Comparison of ENCODE assay signal across 1 cellular context in the genomic region with DNA sequence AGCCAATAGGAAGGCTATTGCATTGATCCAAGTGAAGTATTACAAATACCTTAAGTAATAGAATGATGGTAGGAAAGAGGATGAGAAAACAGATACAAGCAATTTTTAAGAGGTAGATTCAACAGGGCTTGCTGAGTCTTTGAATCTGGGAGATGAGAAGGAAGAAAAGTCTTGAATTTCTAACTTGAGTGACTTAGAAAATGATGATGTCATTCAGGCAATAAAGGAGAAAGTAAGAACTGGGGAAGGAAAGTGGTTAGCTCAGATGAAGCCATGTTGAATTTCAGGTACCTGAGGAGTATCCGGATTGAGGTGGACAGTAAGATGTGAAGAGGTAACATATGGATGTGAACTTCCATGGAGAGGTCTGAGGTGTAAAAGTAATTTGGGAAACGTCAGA.
TF ChIP-seq lines count a peak whose summit lies in the region.

No MANE protein-coding gene starts in this region.

TF ChIP-seq in HEK293, 187 proteins besides CTCF, POLR2A, EP300 and RAD21 (continued from another document):
- no peak for TF ChIP-seq ZNF610 (tag by site-specific recombination; IDR thresholded peaks at IDR 0.05; ENCODE audit: borderline replicate concordance)
- no peak for TF ChIP-seq ZNF785 (tag by site-specific recombination; IDR thresholded peaks at IDR 0.05)
- TF ChIP-seq KLF10 (tag by site-specific recombination; IDR thresholded peaks at IDR 0.05), result no peak
- TF ChIP-seq, protein P1, sequence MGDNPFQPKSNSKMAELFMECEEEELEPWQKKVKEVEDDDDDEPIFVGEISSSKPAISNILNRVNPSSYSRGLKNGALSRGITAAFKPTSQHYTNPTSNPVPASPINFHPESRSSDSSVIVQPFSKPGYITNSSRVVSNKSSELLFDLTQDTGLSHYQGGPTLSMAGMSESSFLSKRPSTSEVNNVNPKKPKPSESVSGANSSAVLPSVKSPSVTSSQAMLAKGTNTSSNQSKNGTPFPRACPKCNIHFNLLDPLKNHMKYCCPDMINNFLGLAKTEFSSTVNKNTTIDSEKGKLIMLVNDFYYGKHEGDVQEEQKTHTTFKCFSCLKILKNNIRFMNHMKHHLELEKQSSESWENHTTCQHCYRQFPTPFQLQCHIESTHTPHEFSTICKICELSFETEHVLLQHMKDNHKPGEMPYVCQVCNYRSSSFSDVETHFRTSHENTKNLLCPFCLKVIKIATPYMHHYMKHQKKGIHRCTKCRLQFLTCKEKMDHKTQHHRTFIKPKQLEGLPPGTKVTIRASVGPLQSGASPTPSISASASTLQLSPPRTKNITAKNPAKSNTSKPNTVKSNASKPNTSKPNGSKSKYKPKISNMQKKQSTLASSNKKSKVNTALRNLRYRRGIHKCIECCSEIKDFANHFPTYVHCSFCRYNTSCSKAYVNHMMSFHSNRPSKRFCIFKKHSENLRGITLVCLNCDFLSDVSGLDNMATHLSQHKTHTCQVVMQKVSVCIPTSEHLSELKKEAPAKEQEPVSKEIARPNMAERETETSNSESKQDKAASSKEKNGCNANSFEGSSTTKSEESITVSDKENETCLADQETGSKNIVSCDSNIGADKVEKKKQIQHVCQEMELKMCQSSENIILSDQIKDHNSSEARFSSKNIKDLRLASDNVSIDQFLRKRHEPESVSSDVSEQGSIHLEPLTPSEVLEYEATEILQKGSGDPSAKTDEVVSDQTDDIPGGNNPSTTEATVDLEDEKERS (tag by site-specific recombination; IDR thresholded peaks at IDR 0.05), result no peak
- TF ChIP-seq ZNF548 (tag by site-specific recombination; IDR thresholded peaks at IDR 0.05), result no peak
